In the genomic region with DNA sequence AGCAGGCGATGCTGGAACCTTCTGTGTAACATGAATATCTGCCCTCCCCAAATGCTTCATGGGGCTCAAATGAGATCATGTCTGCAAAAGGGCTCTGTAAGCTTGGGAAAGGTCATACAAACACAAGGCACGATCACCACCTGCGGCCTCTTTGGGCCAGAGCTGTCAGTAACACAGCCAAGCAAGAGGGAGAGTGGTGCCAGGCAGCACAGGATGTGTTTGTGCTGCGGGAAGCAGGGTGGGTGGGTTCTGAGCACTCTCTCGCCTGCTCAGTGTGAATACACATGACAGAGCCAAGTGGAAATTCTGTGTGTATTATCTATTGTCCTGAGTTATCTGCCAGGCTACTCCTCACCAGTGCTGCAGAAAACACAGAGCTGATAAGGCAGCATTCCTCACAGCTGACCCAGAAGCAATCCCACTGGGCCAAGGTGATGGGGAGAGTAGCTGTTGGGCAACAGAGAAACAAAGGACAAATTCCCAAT, we compare ENCODE assay signal across 13 cellular contexts.
DNase-seq lines count a peak whose midpoint lies in the region; ATAC-seq lines count a peak whose summit lies in the region.
"Had no signal": no experiment of that assay in that cellular context is flagged by ENCODE, and none has a peak within 500 bp of the region (broad histone marks: within the 10 kb centered on the region; RNA-seq: fewer than 3 reads in every experiment).

No MANE protein-coding gene starts in this region.

- intact Hi-C loops in left ventricle myocardium superior (cut with micrococcal nuclease), result no loop called here
- intact Hi-C loops in posterior cingulate gyrus (cut with DNase I), result no loop called here

- ATAC-seq in left ventricle myocardium superior (peak; percentile 90), GM21381 (IDR thresholded peaks at IDR 0.05; ENCODE audit: unreplicated experiment) (no peak)

- DNase-seq in GM03348 (ENCODE audit: low spot score), result peak; percentile 24
- peak; percentile 94 for DNase-seq in brain pericyte (ENCODE audit: low read depth, low spot score)
- DNase-seq in left ventricle myocardium superior, result peak; percentile 89
- peak in 8 of 10 donors; percentile 30 to 92 (median 50) for DNase-seq in posterior cingulate gyrus
- no peak for DNase-seq in COR-L47 (lab: John Stamatoyannopoulos, UW)
- no peak for DNase-seq in NCI-H2107 treated with DMSO at 0.1 percent for 48 hours (lab: John Stamatoyannopoulos, UW; ENCODE audit: unreplicated experiment)
- DNase-seq in NCI-H2196 treated with DMSO at 0.1 percent for 48 hours (lab: John Stamatoyannopoulos, UW; ENCODE audit: unreplicated experiment), result no peak
- DNase-seq: activated CD4-positive, alpha-beta T cell treated with anti-CD3 and anti-CD28 coated beads for 4 hours; activated gamma-delta T cell treated with Interleukin-2 at 50 U/mL for 16 hours; DMS79 treated with DMSO at 0.1 percent for 48 hours; NCI-H1436 treated with DMSO at 0.1 percent for 48 hours; stimulated activated CD4-positive, alpha-beta T cell treated with anti-CD3 and anti-CD28 coated beads, Interleukin-2, amount 100 ng/mL, for 48 hours had no signal

Comparison
In these comparisons a context has a peak if more than half of its experiments do, and no peak if none do; other contexts are left out.
1. DNase-seq: peak in GM03348 (single experiment), brain pericyte (single experiment), left ventricle myocardium superior (single experiment) and posterior cingulate gyrus (8 of 10); none in COR-L47 (single experiment), NCI-H2107 treated with DMSO at 0.1 percent for 48 hours (single experiment) and NCI-H2196 treated with DMSO at 0.1 percent for 48 hours (single experiment).